22 cellular contexts compared by ENCODE assay signal in genomic region chr6:154592199-154592860, GRCh38.
DNase-seq lines count a peak whose midpoint lies in the region; ATAC-seq and TF ChIP-seq lines count a peak whose summit lies in the region.
"Had no signal": no experiment of that assay in that cellular context is flagged by ENCODE, and none has a peak within 500 bp of the region (broad histone marks: within the 10 kb centered on the region; RNA-seq: fewer than 3 reads in every experiment).

No MANE protein-coding gene starts in this region.

- no peak overlapping the region for H3K4me3 ChIP-seq in ascending aorta
- no peak overlapping the region for H3K4me3 ChIP-seq in vagina
- H3K4me3 ChIP-seq: gastroesophageal sphincter, HAP-1, spleen, upper lobe of right lung had no signal

- no peaks in the 10 kb centered on the region for H3K9me3 Mint-ChIP-seq in nephron
- H3K9me3 Mint-ChIP-seq: activated CD4-positive, alpha-beta T cell treated with anti-CD3 and anti-CD28 coated beads, Interleukin-2, amount 10 ng/mL, durations not matched to agents 24 days and 14 days; activated T-cell treated with anti-CD3 and anti-CD28 coated beads, Interleukin-2, amount 50 U/mL, for 24 hours; CD4-positive, alpha-beta T cell; naive B cell had no signal

- no peak for ATAC-seq in GM19324 (IDR thresholded peaks at IDR 0.05; ENCODE audit: low FRiP score, unreplicated experiment)
- ATAC-seq: Panc1, upper lobe of right lung had no signal

- H3K36me3 ChIP-seq in ascending aorta (no peaks in the 10 kb centered on the region), vagina (no peaks in the 10 kb centered on the region)
- H3K36me3 ChIP-seq: gastroesophageal sphincter, HAP-1, spleen, upper lobe of right lung, WERI-Rb-1 had no signal

- DNase-seq in NCI-H82 (lab: John Stamatoyannopoulos, UW): peak; percentile 15
- DNase-seq in NCI-H82 treated with DMSO at 0.1 percent for 48 hours (lab: John Stamatoyannopoulos, UW; ENCODE audit: unreplicated experiment): no peak
- DNase-seq in ascending aorta (ENCODE audit: low spot score in 2 of 2): no peak
- no peak for DNase-seq in vagina (ENCODE audit: extremely low spot score in 2 of 2)
- no peak for DNase-seq in COLO668 (lab: John Stamatoyannopoulos, UW; ENCODE audit: unreplicated experiment)
- no peak for DNase-seq in HPDE6-E6E7 (ENCODE audit: extremely low spot score)
- DNase-seq: activated CD4-positive, alpha-beta T cell treated with anti-CD3 and anti-CD28 coated beads, Interleukin-2, amount 10 ng/mL, durations not matched to agents 24 days and 14 days; activated gamma-delta T cell treated with Interleukin-2 at 50 U/mL for 16 hours; activated T-cell treated with anti-CD3 and anti-CD28 coated beads, Interleukin-2, amount 50 U/mL, for 24 hours; CD4-positive, alpha-beta T cell; DMS 273 treated with DMSO at 0.1 percent for 48 hours; mesenchymal stem cell; naive B cell; SIG-M5; spleen; upper lobe of right lung had no signal

- peaks cover 30% of the 10 kb centered on the region for H3K4me1 Mint-ChIP-seq in nephron
- H3K4me1 Mint-ChIP-seq: activated CD4-positive, alpha-beta T cell treated with anti-CD3 and anti-CD28 coated beads, Interleukin-2, amount 10 ng/mL, durations not matched to agents 24 days and 14 days; naive B cell had no signal

- TF ChIP-seq CTCF in ascending aorta (IDR thresholded peaks at IDR 0.05): no peak
- TF ChIP-seq CTCF in nephron (IDR thresholded peaks at IDR 0.05; ENCODE audit: unreplicated experiment in 3 of 3): no peak
- TF ChIP-seq CTCF in vagina (IDR thresholded peaks at IDR 0.05): no peak

- no peaks in the 10 kb centered on the region for H3K36me3 Mint-ChIP-seq in nephron (ENCODE audit: low read depth)
- H3K36me3 Mint-ChIP-seq: naive B cell had no signal

- TF ChIP-seq POLR2A in vagina (IDR thresholded peaks at IDR 0.05): no peak

- H3K4me1 ChIP-seq in ascending aorta (no peaks in the 10 kb centered on the region), vagina (no peaks in the 10 kb centered on the region)
- H3K4me1 ChIP-seq: spleen, upper lobe of right lung had no signal

- no peaks in the 10 kb centered on the region for H3K27me3 Mint-ChIP-seq in nephron (ENCODE audit: low read depth)
- H3K27me3 Mint-ChIP-seq: activated T-cell treated with anti-CD3 and anti-CD28 coated beads, Interleukin-2, amount 50 U/mL, for 24 hours; CD4-positive, alpha-beta T cell had no signal

- H3K9me3 ChIP-seq in ascending aorta (no peaks in the 10 kb centered on the region), vagina (no peaks in the 10 kb centered on the region)
- H3K9me3 ChIP-seq: gastroesophageal sphincter, HAP-1, spleen, upper lobe of right lung had no signal

- H3K27ac ChIP-seq in ascending aorta (peak overlapping the region; percentile 8 to 17), vagina (peak overlapping the region; percentile 43)
- H3K27ac ChIP-seq: spleen, upper lobe of right lung, WERI-Rb-1 had no signal

- H3K4me3 Mint-ChIP-seq in nephron: no peak overlapping the region
- H3K4me3 Mint-ChIP-seq: activated CD4-positive, alpha-beta T cell treated with anti-CD3 and anti-CD28 coated beads, Interleukin-2, amount 10 ng/mL, durations not matched to agents 24 days and 14 days; activated T-cell treated with anti-CD3 and anti-CD28 coated beads, Interleukin-2, amount 50 U/mL, for 24 hours; CD4-positive, alpha-beta T cell; naive B cell had no signal

- intact Hi-C loops in ascending aorta (cut with DNase I): loop anchor here (5.0 kb wide), 1 partner anchor 80 kb away; the partner anchor contains the start of gene CNKSR3
- intact Hi-C loops in vagina (cut with DNase I): no loop called here

- peak overlapping the region; percentile 55 to 84 (median 67) for H3K27ac Mint-ChIP-seq in nephron
- H3K27ac Mint-ChIP-seq: activated CD4-positive, alpha-beta T cell treated with anti-CD3 and anti-CD28 coated beads, Interleukin-2, amount 10 ng/mL, durations not matched to agents 24 days and 14 days; activated T-cell treated with anti-CD3 and anti-CD28 coated beads, Interleukin-2, amount 50 U/mL, for 24 hours; CD4-positive, alpha-beta T cell had no signal

- H3K27me3 ChIP-seq in ascending aorta (no peaks in the 10 kb centered on the region), vagina (no peaks in the 10 kb centered on the region)
- H3K27me3 ChIP-seq: gastroesophageal sphincter, spleen, upper lobe of right lung had no signal
